In the genomic region with DNA sequence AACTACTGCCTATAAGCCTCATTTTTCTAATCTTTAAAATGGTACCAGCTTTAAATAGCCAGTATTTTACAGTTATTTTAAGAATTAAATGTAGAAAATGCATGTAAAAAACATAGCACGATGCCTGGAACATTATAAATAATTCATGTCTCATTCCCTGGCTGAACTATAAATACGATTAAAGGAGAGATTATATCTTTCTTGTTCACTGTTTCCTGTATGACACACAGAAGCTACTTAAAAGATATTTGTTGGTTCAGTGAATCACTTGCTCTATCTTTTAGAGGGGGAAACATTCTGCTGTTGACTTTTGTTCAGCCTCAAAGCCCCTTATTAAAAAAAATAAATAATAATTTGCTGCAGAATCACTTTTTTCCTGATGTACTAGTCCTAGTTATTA, we compare ENCODE assay signal across 23 cellular contexts.
DNase-seq lines count a peak whose midpoint lies in the region; ATAC-seq, FAIRE-seq and TF ChIP-seq lines count a peak whose summit lies in the region.
"Had no signal": no experiment of that assay in that cellular context is flagged by ENCODE, and none has a peak within 500 bp of the region (broad histone marks: within the 10 kb centered on the region; RNA-seq: fewer than 3 reads in every experiment).

No MANE protein-coding gene starts in this region.

- H3K27me3 Mint-ChIP-seq in astrocyte (ENCODE audit: low read depth, unreplicated experiment): no peaks in the 10 kb centered on the region
- H3K27me3 Mint-ChIP-seq: CD4-positive, CD25-positive, alpha-beta regulatory T cell had no signal

- H2AFZ ChIP-seq in GM23248: no peak overlapping the region
- H2AFZ ChIP-seq in Karpas-422 (ENCODE audit: low read length): peak overlapping the region; percentile 94; the same call in 1 of the 2 replicates
- no peak overlapping the region for H2AFZ ChIP-seq in astrocyte (ENCODE audit: low read depth, low read length)

- ATAC-seq in HG03460 (IDR thresholded peaks at IDR 0.05; ENCODE audit: unreplicated experiment) (no peak), HG03354 (IDR thresholded peaks at IDR 0.05; ENCODE audit: poor library complexity, severe bottlenecking, unreplicated experiment) (no peak)
- ATAC-seq: GM23338, HepG2, K562 had no signal

- H3K27ac ChIP-seq in GM23248 (no peak overlapping the region), Karpas-422 (ENCODE audit: low read length) (no peak overlapping the region), astrocyte (ENCODE audit: low read depth, low read length) (no peak overlapping the region), WERI-Rb-1 (no peak overlapping the region)
- H3K27ac ChIP-seq: 22Rv1; BLaER1 treated with 17β-estradiol and CSF1 and Interleukin-3, amounts not matched to agents 10 nM and 100 nM had no signal

- in situ Hi-C loops in GM23248 (cut with MboI): no loop called here

- no peaks in the 10 kb centered on the region for H3K9me3 Mint-ChIP-seq in astrocyte (ENCODE audit: unreplicated experiment)
- H3K9me3 Mint-ChIP-seq: GM23338 had no signal

- H3K9me2 ChIP-seq in GM23248 (ENCODE audit: insufficient read depth) (no peaks in the 10 kb centered on the region), Karpas-422 (replicated peaks; ENCODE audit: insufficient read depth, low read length) (no peaks in the 10 kb centered on the region)

- H3K4me1 ChIP-seq in GM23248 (ENCODE audit: insufficient read depth) (no peaks in the 10 kb centered on the region), Karpas-422 (ENCODE audit: low read length) (peaks cover 13% of the 10 kb centered on the region), astrocyte (ENCODE audit: insufficient read depth, low read length) (no peaks in the 10 kb centered on the region)

- H3K36me3 ChIP-seq in GM23248 (ENCODE audit: low read depth) (no peaks in the 10 kb centered on the region), Karpas-422 (ENCODE audit: insufficient read depth, low read length) (no peaks in the 10 kb centered on the region), astrocyte (ENCODE audit: insufficient read depth, low read length) (no peaks in the 10 kb centered on the region), WERI-Rb-1 (no peaks in the 10 kb centered on the region)
- H3K36me3 ChIP-seq: BLaER1 treated with 17β-estradiol and CSF1 and Interleukin-3, amounts not matched to agents 10 nM and 100 nM had no signal

- H3K9me3 ChIP-seq in GM23248 (ENCODE audit: low read depth) (no peaks in the 10 kb centered on the region), Karpas-422 (ENCODE audit: low read length) (no peaks in the 10 kb centered on the region), astrocyte (ENCODE audit: insufficient read depth, low read depth, low read length) (no peaks in the 10 kb centered on the region), WERI-Rb-1 (ENCODE audit: severe bottlenecking) (no peaks in the 10 kb centered on the region)
- H3K9me3 ChIP-seq: BLaER1 treated with 17β-estradiol and CSF1 and Interleukin-3, amounts not matched to agents 10 nM and 100 nM had no signal

- H3K27me3 ChIP-seq in GM23248 (replicated peaks; ENCODE audit: insufficient read depth) (no peaks in the 10 kb centered on the region), Karpas-422 (ENCODE audit: low read length) (no peaks in the 10 kb centered on the region), astrocyte (ENCODE audit: insufficient read depth, low read length) (no peaks in the 10 kb centered on the region), WERI-Rb-1 (ENCODE audit: insufficient read depth, low read depth, severe bottlenecking) (no peaks in the 10 kb centered on the region)
- H3K27me3 ChIP-seq: BLaER1 treated with 17β-estradiol and CSF1 and Interleukin-3, amounts not matched to agents 10 nM and 100 nM had no signal

- no peak overlapping the region for H3K4me3 Mint-ChIP-seq in astrocyte (ENCODE audit: unreplicated experiment)
- H3K4me3 Mint-ChIP-seq: CD4-positive, CD25-positive, alpha-beta regulatory T cell; GM23338 had no signal

- no peak for TF ChIP-seq CTCF in astrocyte (IDR thresholded peaks at IDR 0.05; ENCODE audit: insufficient read depth, low read depth, low read length)
- no peak for TF ChIP-seq CTCF in WERI-Rb-1 (IDR thresholded peaks at IDR 0.05; ENCODE audit: low read depth, low read length)

- no peaks in the 10 kb centered on the region for H3K4me1 Mint-ChIP-seq in astrocyte (ENCODE audit: low read depth, unreplicated experiment)
- H3K4me1 Mint-ChIP-seq: CD4-positive, CD25-positive, alpha-beta regulatory T cell; GM23338 had no signal

- no peaks in the 10 kb centered on the region for H4K20me1 ChIP-seq in GM23248 (ENCODE audit: insufficient read depth)
- no peaks in the 10 kb centered on the region for H4K20me1 ChIP-seq in Karpas-422 (ENCODE audit: insufficient read depth, low read depth, low read length)
- no peaks in the 10 kb centered on the region for H4K20me1 ChIP-seq in astrocyte (ENCODE audit: insufficient read depth, low read length)
- H4K20me1 ChIP-seq: BLaER1 treated with 17β-estradiol and CSF1 and Interleukin-3, amounts not matched to agents 10 nM and 100 nM had no signal

- no peak overlapping the region for H3K27ac Mint-ChIP-seq in astrocyte (ENCODE audit: unreplicated experiment)
- H3K27ac Mint-ChIP-seq: CD4-positive, CD25-positive, alpha-beta regulatory T cell; GM23338 had no signal

- no peaks in the 10 kb centered on the region for H3F3A ChIP-seq in GM23248 (ENCODE audit: insufficient read depth)

- H3K4me2 ChIP-seq in GM23248 (ENCODE audit: unreplicated experiment): no peak overlapping the region
- no peak overlapping the region for H3K4me2 ChIP-seq in Karpas-422 (ENCODE audit: low read depth, low read length, poor library complexity, severe bottlenecking)
- no peak overlapping the region for H3K4me2 ChIP-seq in astrocyte (ENCODE audit: low read length)
- H3K4me2 ChIP-seq: BLaER1 treated with 17β-estradiol and CSF1 and Interleukin-3, amounts not matched to agents 10 nM and 100 nM; GM23338 had no signal

- no peak for FAIRE-seq in astrocyte (lab: Jason Lieb, UNC)
- FAIRE-seq: GM12892, HepG2, K562 had no signal

- intact Hi-C loops in cardiac septum (cut with DNase I): no loop called here

- peak; percentile 10 for DNase-seq in A172 (ENCODE audit: low spot score)
- peak; percentile 6 for DNase-seq in GM23248
- DNase-seq in Karpas-422: no peak
- peak; percentile 4 for DNase-seq in astrocyte (ENCODE audit: low read depth)
- DNase-seq in cardiac septum (ENCODE audit: low spot score): no peak
- no peak for DNase-seq in WERI-Rb-1
- DNase-seq: ACHN; Calu3; CD4-positive, CD25-positive, alpha-beta regulatory T cell; DMS 273 treated with DMSO at 0.1 percent for 48 hours; DMS79; EL; GDM1; H7; Kasumi-1 had no signal

- 22 to 27% methylated on average over 2 of the region's 2 CpGs for WGBS in GM23248 (ENCODE audit: low coverage in 1 of 2, low lambda C conversion rate in 2 of 2, missing lambda C conversion rate in 2 of 2), 2 experiments

- H3K79me2 ChIP-seq in GM23248 (ENCODE audit: insufficient read depth) (no peaks in the 10 kb centered on the region), Karpas-422 (ENCODE audit: low read length) (no peaks in the 10 kb centered on the region), astrocyte (ENCODE audit: insufficient read depth, low read length) (no peaks in the 10 kb centered on the region)

- no peaks in the 10 kb centered on the region for H3K36me3 Mint-ChIP-seq in astrocyte (ENCODE audit: low read depth, unreplicated experiment)
- H3K36me3 Mint-ChIP-seq: CD4-positive, CD25-positive, alpha-beta regulatory T cell had no signal

- no peak overlapping the region for H3K4me3 ChIP-seq in GM23248
- no peak overlapping the region for H3K4me3 ChIP-seq in Karpas-422 (ENCODE audit: low read length)
- no peak overlapping the region for H3K4me3 ChIP-seq in astrocyte (ENCODE audit: insufficient read depth, low read depth, low read length)
- H3K4me3 ChIP-seq in WERI-Rb-1 (ENCODE audit: low read depth, low read length): no peak overlapping the region
- H3K4me3 ChIP-seq: BLaER1 treated with 17β-estradiol and CSF1 and Interleukin-3, amounts not matched to agents 10 nM and 100 nM; GM23338; K562 had no signal

- H3K9ac ChIP-seq in GM23248 (no peak overlapping the region), Karpas-422 (ENCODE audit: low read length) (no peak overlapping the region), astrocyte (ENCODE audit: low read length) (no peak overlapping the region)
- H3K9ac ChIP-seq: BLaER1 treated with 17β-estradiol and CSF1 and Interleukin-3, amounts not matched to agents 10 nM and 100 nM had no signal

Comparison
In these comparisons a context has a peak if more than half of its experiments do, and no peak if none do; other contexts are left out.
1. DNase-seq: peak in A172 (single experiment), GM23248 (single experiment) and astrocyte (single experiment); none in Karpas-422 (single experiment), cardiac septum (single experiment) and WERI-Rb-1 (single experiment).